Comparison of ENCODE assay signal across 24 cellular contexts in the genomic region with DNA sequence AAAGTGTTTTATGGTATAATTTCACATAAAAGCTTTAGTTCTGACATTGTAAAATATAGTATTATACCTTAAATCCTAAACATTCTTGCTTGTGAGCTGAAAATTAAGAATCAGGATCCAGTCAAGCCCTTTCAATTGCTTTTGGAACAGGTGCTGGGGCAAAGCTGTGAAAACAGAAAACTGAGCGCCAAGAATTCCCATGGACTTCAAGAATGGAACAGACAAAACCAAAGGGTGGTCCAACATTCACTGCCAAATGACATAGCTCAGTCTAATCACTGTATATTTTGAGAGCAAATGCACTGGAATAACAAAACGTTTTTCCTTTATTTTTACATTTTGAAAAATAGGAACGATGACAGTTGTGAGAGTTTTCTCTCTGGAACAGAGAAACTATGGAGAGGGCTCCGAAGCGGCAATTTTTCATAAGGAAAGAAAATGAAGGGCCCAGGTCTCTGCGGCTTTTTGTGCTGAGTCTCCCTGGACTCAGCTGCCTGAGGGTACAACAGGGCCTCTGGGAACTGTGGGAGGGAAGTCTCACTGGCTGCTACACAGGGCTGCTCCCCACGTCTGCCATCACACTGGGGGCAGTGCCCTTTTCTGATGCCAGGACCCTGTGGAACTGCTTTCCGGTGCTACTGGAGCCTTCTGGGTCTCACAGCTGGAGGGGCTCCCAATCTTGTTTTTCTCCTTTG. TPM values are rescaled to one million over a fixed set of nuclear protein-coding genes. Genes with fewer than 3 reads are reported as not detected.
DNase-seq lines count a peak whose midpoint lies in the region; ATAC-seq, FAIRE-seq and TF ChIP-seq lines count a peak whose summit lies in the region.
"Had no signal": no experiment of that assay in that cellular context is flagged by ENCODE, and none has a peak within 500 bp of the region (broad histone marks: within the 10 kb centered on the region; RNA-seq: fewer than 3 reads in every experiment).

No MANE protein-coding gene starts in this region.

- peak; percentile 36; the same call in 1 of the 3 replicates for ATAC-seq in GM23338
- ATAC-seq in WTC11, result 0 out of 2 replicates have a peak, but pooled peaks have one; percentile 28
- ATAC-seq in HG03025 (IDR thresholded peaks at IDR 0.05; ENCODE audit: low FRiP score, unreplicated experiment), result no peak
- ATAC-seq: K562 had no signal

- no peaks in the 10 kb centered on the region for H3F3A ChIP-seq in GM23338 (replicated peaks; ENCODE audit: low read depth)

- no peaks in the 10 kb centered on the region for H3K36me3 Mint-ChIP-seq in GM23338 (ENCODE audit: low read depth)
- no peaks in the 10 kb centered on the region for H3K36me3 Mint-ChIP-seq in WTC11
- no peaks in the 10 kb centered on the region for H3K36me3 Mint-ChIP-seq in progenitor cell of endocrine pancreas (ENCODE audit: insufficient read depth)
- H3K36me3 Mint-ChIP-seq in H9 (ENCODE audit: insufficient read depth in 1 of 3, low read depth in 3 of 3), result no peaks in the 10 kb centered on the region
- no peaks in the 10 kb centered on the region for H3K36me3 Mint-ChIP-seq in T-helper 2 cell treated with Interferon-gamma antibody and Interleukin-4, amounts not matched to agents 5 μg/mL and 100 μg/mL, for 36 hours (ENCODE audit: low read depth)

- H3K27me3 Mint-ChIP-seq in GM23338 (ENCODE audit: insufficient read depth, low read depth, poor library complexity) (no peaks in the 10 kb centered on the region), WTC11 (ENCODE audit: low read depth) (no peaks in the 10 kb centered on the region), progenitor cell of endocrine pancreas (no peaks in the 10 kb centered on the region), H9 (ENCODE audit: low read depth) (no peaks in the 10 kb centered on the region)
- peaks cover 5% of the 10 kb centered on the region for H3K27me3 Mint-ChIP-seq in T-helper 2 cell treated with Interferon-gamma antibody and Interleukin-4, amounts not matched to agents 5 μg/mL and 100 μg/mL, for 36 hours (ENCODE audit: low read depth)

- H3K4me1 Mint-ChIP-seq in GM23338, result no peaks in the 10 kb centered on the region
- no peaks in the 10 kb centered on the region for H3K4me1 Mint-ChIP-seq in WTC11
- H3K4me1 Mint-ChIP-seq in progenitor cell of endocrine pancreas (ENCODE audit: low read depth), result peaks cover 15% of the 10 kb centered on the region
- no peaks in the 10 kb centered on the region for H3K4me1 Mint-ChIP-seq in H9
- H3K4me1 Mint-ChIP-seq in T-helper 2 cell treated with Interferon-gamma antibody and Interleukin-4, amounts not matched to agents 5 μg/mL and 100 μg/mL, for 36 hours (ENCODE audit: low read depth), result no peaks in the 10 kb centered on the region

- H4K5ac ChIP-seq in H9 (ENCODE audit: insufficient read length, low read depth, low read length), result no peak overlapping the region

- no TSS peak for BruUV-seq in endothelial cell of umbilical vein (replicated peaks; lab: Mats Ljungman, UMichigan)

- CTCF ChIA-PET in WTC11 (lab: Charles Lee), result no interaction called here
- CTCF ChIA-PET in endothelial cell of umbilical vein (lab: Charles Lee), result interaction anchor here (1.4 kb wide), 1 partner anchor 11 kb away, joined by 3 read pairs; no protein-coding TSS in a partner anchor

- H2AFZ ChIP-seq in GM23338 (peak overlapping the region; percentile 92), endothelial cell of umbilical vein (ENCODE audit: low read depth, low read length) (peak overlapping the region; percentile 1), H9 (ENCODE audit: low read length) (no peak overlapping the region)

- intact Hi-C loops in endothelial cell of umbilical vein (cut with micrococcal nuclease), result no loop called here

- no peaks in the 10 kb centered on the region for H3K9me1 ChIP-seq in endothelial cell of umbilical vein (replicated peaks; ENCODE audit: control insufficient read depth, extremely low read depth, insufficient read depth, low read length)

- H3K4ac ChIP-seq in H9 (ENCODE audit: low read depth, low read length), result no peak overlapping the region

- no peak overlapping the region for H3T11ph ChIP-seq in H9 (ENCODE audit: low read length)

- no peak overlapping the region for H2BK5ac ChIP-seq in H9 (ENCODE audit: insufficient read length, low read length)

- no peak overlapping the region for H2AK5ac ChIP-seq in H9 (ENCODE audit: insufficient read length, low read length)

- no peak overlapping the region for H3K18ac ChIP-seq in H9 (ENCODE audit: insufficient read length, low read depth, low read length)

- no peak overlapping the region for H3K56ac ChIP-seq in H9 (ENCODE audit: insufficient read length, low read depth, low read length)

- no CpG with 5 or more reads among the region's 8 CpGs for WGBS in H9 (ENCODE audit: extremely low coverage, insufficient read length, low lambda C conversion rate)

- POLR2A ChIA-PET in WTC11 (lab: Charles Lee) (interaction anchor here (0.7 kb wide), 1 partner anchor 18 kb away, joined by 3 read pairs; no protein-coding TSS in a partner anchor), endothelial cell of umbilical vein (lab: Charles Lee) (no interaction called here)

- no peak overlapping the region for H3K27ac ChIP-seq in GM23338 (ENCODE audit: low read depth)
- no peak overlapping the region for H3K27ac ChIP-seq in endothelial cell of umbilical vein (ENCODE audit: insufficient read depth, low read depth, low read length)
- no peak overlapping the region for H3K27ac ChIP-seq in H9 (ENCODE audit: insufficient read length, low read depth, low read length)
- H3K27ac ChIP-seq: 22Rv1, RWPE1 had no signal

- no peak for FAIRE-seq in endothelial cell of umbilical vein (lab: Jason Lieb, UNC)
- FAIRE-seq: GM12892, H54, HTR-8/SVneo, K562 had no signal

- H3K79me1 ChIP-seq in H9 (ENCODE audit: insufficient read depth, low read depth, low read length, poor library complexity, severe bottlenecking), result no peaks in the 10 kb centered on the region

- no peak overlapping the region for H3K4me3 Mint-ChIP-seq in GM23338
- no peak overlapping the region for H3K4me3 Mint-ChIP-seq in WTC11
- peak overlapping the region; percentile 37 for H3K4me3 Mint-ChIP-seq in progenitor cell of endocrine pancreas (ENCODE audit: low read depth)
- no peak overlapping the region for H3K4me3 Mint-ChIP-seq in H9
- H3K4me3 Mint-ChIP-seq in T-helper 2 cell treated with Interferon-gamma antibody and Interleukin-4, amounts not matched to agents 5 μg/mL and 100 μg/mL, for 36 hours, result no peak overlapping the region

- H3K14ac ChIP-seq in H9 (ENCODE audit: insufficient read depth, low read length), result no peak overlapping the region

- H3K4me3 ChIP-seq in GM23338 (no peak overlapping the region), endothelial cell of umbilical vein (replicated peaks in 1 of 3; ENCODE audit: insufficient read depth in 1 of 3, low read depth in 1 of 3, low read length in 3 of 3) (no peak overlapping the region)
- H3K4me3 ChIP-seq: K562 had no signal

- DNase-seq in GM23338 (ENCODE audit: low spot score) (no peak), WTC11 (ENCODE audit: low spot score) (no peak), endothelial cell of umbilical vein (ENCODE audit: low read depth, low spot score) (no peak), progenitor cell of endocrine pancreas (ENCODE audit: low spot score, unreplicated experiment) (no peak), iPS-NIHi11 (ENCODE audit: low spot score) (no peak), H9 (no peak)
- no peak for DNase-seq in T-helper 2 cell treated with Interferon-gamma antibody and Interleukin-4, amounts not matched to agents 5 μg/mL and 100 μg/mL, for 36 hours (ENCODE audit: low spot score)
- DNase-seq: DMS153, DND-41, Kasumi-1, MV-4-11, NCI-H1105, NCI-H1436 treated with DMSO at 0.1 percent for 48 hours, NCI-H187 treated with DMSO at 0.1 percent for 48 hours, NCI-H2171 treated with DMSO at 0.1 percent for 48 hours, NCI-H524, SHP77 had no signal

- TF ChIP-seq CTCF in GM23338 (conservative IDR thresholded peaks at IDR 0.05; ENCODE audit: low read depth in 2 of 2) (no peak), WTC11 (IDR thresholded peaks at IDR 0.05) (no peak), endothelial cell of umbilical vein (IDR thresholded peaks at IDR 0.05; ENCODE audit: extremely low read depth in 1 of 2, insufficient read depth in 1 of 2, low read depth in 1 of 2, low read length in 2 of 2) (no peak), progenitor cell of endocrine pancreas (IDR thresholded peaks at IDR 0.05; ENCODE audit: unreplicated experiment) (no peak), H9 (conservative IDR thresholded peaks at IDR 0.05) (no peak)

- TF ChIP-seq POLR2A in endothelial cell of umbilical vein (IDR thresholded peaks at IDR 0.05; ENCODE audit: low read depth, low read length), result no peak

- H3K4me2 ChIP-seq in GM23338, result no peak overlapping the region
- no peak overlapping the region for H3K4me2 ChIP-seq in endothelial cell of umbilical vein (ENCODE audit: insufficient read depth, low read length)
- H3K4me2 ChIP-seq in H9 (ENCODE audit: insufficient read depth, insufficient read length, low read length), result no peak overlapping the region

- dilution Hi-C loops in endothelial cell of umbilical vein (cut with MboI; ENCODE audit: extremely low pct_ligation_motif_present, low sequenced_read_pairs), result no loop called here

- H2BK120ac ChIP-seq in H9 (ENCODE audit: low read depth, low read length, poor library complexity, severe bottlenecking), result no peak overlapping the region

- H3K27me3 ChIP-seq in GM23338 (ENCODE audit: insufficient read depth) (no peaks in the 10 kb centered on the region), endothelial cell of umbilical vein (ENCODE audit: control insufficient read depth in 2 of 2, insufficient read depth in 2 of 2, low read length in 2 of 2) (no peaks in the 10 kb centered on the region), H9 (ENCODE audit: insufficient read depth, low read length) (no peaks in the 10 kb centered on the region)

- no peaks in the 10 kb centered on the region for H4K20me1 ChIP-seq in GM23338 (replicated peaks; ENCODE audit: insufficient read depth)
- H4K20me1 ChIP-seq in endothelial cell of umbilical vein (replicated peaks; ENCODE audit: control insufficient read depth, extremely low read depth, insufficient read depth, low read length), result no peaks in the 10 kb centered on the region
- no peaks in the 10 kb centered on the region for H4K20me1 ChIP-seq in H9 (ENCODE audit: control insufficient read depth, insufficient read depth, insufficient read length)

- H3K36me3 ChIP-seq in GM23338 (ENCODE audit: insufficient read depth), result no peaks in the 10 kb centered on the region
- no peaks in the 10 kb centered on the region for H3K36me3 ChIP-seq in endothelial cell of umbilical vein (ENCODE audit: control insufficient read depth in 2 of 2, extremely low read depth in 1 of 2, insufficient read depth in 2 of 2, low read length in 2 of 2)

- H2BK15ac ChIP-seq in H9 (ENCODE audit: low read depth, low read length), result no peak overlapping the region

- no peak overlapping the region for H3K23ac ChIP-seq in H9 (ENCODE audit: insufficient read length, low read depth, low read length)

- H4K91ac ChIP-seq in H9 (ENCODE audit: insufficient read length, low read depth, low read length), result no peak overlapping the region

- H3K9me3 Mint-ChIP-seq in GM23338 (no peaks in the 10 kb centered on the region), WTC11 (no peaks in the 10 kb centered on the region), progenitor cell of endocrine pancreas (ENCODE audit: low read depth) (no peaks in the 10 kb centered on the region), H9 (no peaks in the 10 kb centered on the region)
- no peaks in the 10 kb centered on the region for H3K9me3 Mint-ChIP-seq in T-helper 2 cell treated with Interferon-gamma antibody and Interleukin-4, amounts not matched to agents 5 μg/mL and 100 μg/mL, for 36 hours

- H3K9ac ChIP-seq in endothelial cell of umbilical vein (replicated peaks; ENCODE audit: extremely low read depth, insufficient read depth, low read length), result no peak overlapping the region
- H3K9ac ChIP-seq in H9 (ENCODE audit: extremely low read depth, insufficient read length, low read length), result no peak overlapping the region

- H3K9me3 ChIP-seq in endothelial cell of umbilical vein (replicated peaks; ENCODE audit: control insufficient read depth, insufficient read depth, low read length) (no peaks in the 10 kb centered on the region), H9 (ENCODE audit: control insufficient read depth, low read depth, low read length) (no peaks in the 10 kb centered on the region)

- no peaks in the 10 kb centered on the region for H3K23me2 ChIP-seq in H9 (ENCODE audit: insufficient read length, low read depth, low read length, poor library complexity, severe bottlenecking)

- H4K8ac ChIP-seq in H9 (replicated peaks; ENCODE audit: insufficient read length, low read depth, low read length), result no peak overlapping the region

- H3K79me2 ChIP-seq in GM23338 (replicated peaks; ENCODE audit: insufficient read depth) (no peaks in the 10 kb centered on the region), endothelial cell of umbilical vein (ENCODE audit: control insufficient read depth, insufficient read depth, low read length) (no peaks in the 10 kb centered on the region), H9 (ENCODE audit: insufficient read depth, low read length) (no peaks in the 10 kb centered on the region)

- no peak overlapping the region for H2BK20ac ChIP-seq in H9 (ENCODE audit: low read depth, low read length, poor library complexity, severe bottlenecking)

- no peak overlapping the region for H2BK12ac ChIP-seq in H9 (ENCODE audit: insufficient read length, low read depth, low read length)

- H3K27ac Mint-ChIP-seq in GM23338, result no peak overlapping the region
- no peak overlapping the region for H3K27ac Mint-ChIP-seq in WTC11
- peak overlapping the region; percentile 89 for H3K27ac Mint-ChIP-seq in progenitor cell of endocrine pancreas
- peak overlapping the region in 1 of 3 experiments; percentile 40; a peak in 1 of 7 replicates for H3K27ac Mint-ChIP-seq in H9
- H3K27ac Mint-ChIP-seq in T-helper 2 cell treated with Interferon-gamma antibody and Interleukin-4, amounts not matched to agents 5 μg/mL and 100 μg/mL, for 36 hours, result no peak overlapping the region

- H3K9me2 ChIP-seq in GM23338 (ENCODE audit: insufficient read depth), result no peaks in the 10 kb centered on the region

- no peaks in the 10 kb centered on the region for H3K4me1 ChIP-seq in GM23338 (ENCODE audit: insufficient read depth)
- H3K4me1 ChIP-seq in endothelial cell of umbilical vein (ENCODE audit: control insufficient read depth, extremely low read depth, insufficient read depth, low read length), result no peaks in the 10 kb centered on the region
- no peaks in the 10 kb centered on the region for H3K4me1 ChIP-seq in H9 (ENCODE audit: insufficient read depth, low read length)

RNA-seq across cellular contexts. Expression of gene BMPR1B, which starts 56.0 kb away (rescaled TPM):
- total RNA-seq in GM23338 (2014; rRNA removed; shearing (Covaris generic)), result 1.0 and 1.6 TPM in 2 replicates
- 0.21 and 0.48 TPM in 2 replicates for polyA plus RNA-seq in GM23338 (2016; fragmentation: Nextera tagmentation; extraction: Ambion mirVana)
- total RNA-seq in WTC11 (2021), result 0.77 to 1.1 TPM (median 1.1 TPM) in 3 replicates
- 1.4 and 2.1 TPM in 2 replicates for total RNA-seq in endothelial cell of umbilical vein
- polyA plus RNA-seq in endothelial cell of umbilical vein, result 0.25 and 0.28 TPM in 2 replicates
- 0.25 and 0.28 TPM in 2 replicates for polyA plus RNA-seq in endothelial cell of umbilical vein (2011; cell fraction: cytosol; rRNA removed)
- 0.50 and 0.92 TPM in 2 replicates for polyA plus RNA-seq in endothelial cell of umbilical vein (2011; cell fraction: nucleus; rRNA removed)
- 3.9 and 4.1 TPM in 2 replicates for polyA plus RNA-seq in endothelial cell of umbilical vein (2012)
- polyA minus RNA-seq in endothelial cell of umbilical vein, result 0.78 and 1.3 TPM in 2 replicates
- polyA minus RNA-seq in endothelial cell of umbilical vein (2011; cell fraction: cytosol; rRNA and poly(A)+ RNA removed), result not detected
- 1.3 and 1.9 TPM in 2 replicates for polyA minus RNA-seq in endothelial cell of umbilical vein (2011; cell fraction: nucleus; rRNA and poly(A)+ RNA removed)
- 21.1 and 23.2 TPM in 2 replicates for total RNA-seq in progenitor cell of endocrine pancreas
- 0.35 and 0.72 TPM in 2 replicates for total RNA-seq in H9 (2021)
- total RNA-seq: K562 had no signal
